In the genomic region with DNA sequence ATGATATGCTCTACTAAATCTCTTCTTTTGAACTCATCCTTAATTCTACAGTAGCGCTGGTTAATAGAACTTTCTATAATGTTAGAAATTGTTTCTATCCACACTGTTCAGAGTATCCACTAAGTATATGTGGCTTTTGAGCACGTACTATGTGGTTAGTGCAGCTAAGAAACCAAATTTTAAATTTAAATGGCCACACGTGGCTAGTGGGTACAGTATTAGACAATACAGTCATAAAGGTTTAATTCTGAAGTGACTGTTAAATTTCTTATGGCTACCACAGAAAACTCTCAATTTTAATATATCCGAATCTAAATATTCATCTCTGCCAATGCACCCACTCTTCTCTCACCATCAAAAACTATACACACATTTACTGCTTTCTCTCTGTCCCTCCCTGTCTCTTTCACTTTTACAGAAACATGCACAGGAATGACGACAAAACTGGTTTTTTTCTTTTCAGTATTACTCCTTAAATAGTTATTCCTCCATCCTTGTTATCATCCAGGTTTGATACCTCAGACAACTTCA, we compare ENCODE assay signal across 14 cellular contexts.
DNase-seq lines count a peak whose midpoint lies in the region; ATAC-seq and TF ChIP-seq lines count a peak whose summit lies in the region.
"Had no signal": no experiment of that assay in that cellular context is flagged by ENCODE, and none has a peak within 500 bp of the region (broad histone marks: within the 10 kb centered on the region; RNA-seq: fewer than 3 reads in every experiment).

No MANE protein-coding gene starts in this region.

- peak; percentile 64 for DNase-seq in osteoblast (ENCODE audit: insufficient read length, low spot score, missing footprints)
- DNase-seq in COR-L47 (lab: John Stamatoyannopoulos, UW) = no peak
- no peak for DNase-seq in EL
- DNase-seq in epidermal melanocyte (ENCODE audit: insufficient read length, low spot score) = no peak
- DNase-seq: ACHN; Calu3; CD4-positive, CD25-positive, alpha-beta regulatory T cell; DMS 273 treated with DMSO at 0.1 percent for 48 hours had no signal

- ATAC-seq in GM18520 (IDR thresholded peaks at IDR 0.05; ENCODE audit: unreplicated experiment) (peak; percentile 60), GM21390 (IDR thresholded peaks at IDR 0.05; ENCODE audit: unreplicated experiment) (peak; percentile 59), HG03439 (IDR thresholded peaks at IDR 0.05; ENCODE audit: unreplicated experiment) (peak; percentile 72)

- no peak overlapping the region for H3K4me2 ChIP-seq in osteoblast (ENCODE audit: insufficient read depth, low read length)
- H3K4me2 ChIP-seq: BLaER1 treated with 17β-estradiol and CSF1 and Interleukin-3, amounts not matched to agents 10 nM and 100 nM had no signal

- no peak overlapping the region for H2AFZ ChIP-seq in osteoblast (ENCODE audit: low read length)

- H3K27me3 ChIP-seq in osteoblast (ENCODE audit: insufficient read depth, low read length) = no peaks in the 10 kb centered on the region
- H3K27me3 ChIP-seq: BLaER1 treated with 17β-estradiol and CSF1 and Interleukin-3, amounts not matched to agents 10 nM and 100 nM had no signal

- H3K36me3 ChIP-seq in osteoblast (ENCODE audit: insufficient read depth, low read length) = no peaks in the 10 kb centered on the region
- H3K36me3 ChIP-seq: BLaER1 treated with 17β-estradiol and CSF1 and Interleukin-3, amounts not matched to agents 10 nM and 100 nM; HAP-1 had no signal

- peaks cover 1% of the 10 kb centered on the region for H3K9me3 ChIP-seq in osteoblast (ENCODE audit: low read depth, low read length)
- H3K9me3 ChIP-seq: BLaER1 treated with 17β-estradiol and CSF1 and Interleukin-3, amounts not matched to agents 10 nM and 100 nM; HAP-1 had no signal

- no peak overlapping the region for H3K27ac ChIP-seq in osteoblast (ENCODE audit: low read depth, low read length)
- H3K27ac ChIP-seq: BLaER1 treated with 17β-estradiol and CSF1 and Interleukin-3, amounts not matched to agents 10 nM and 100 nM; HL-60 had no signal

- no peaks in the 10 kb centered on the region for H3K4me1 ChIP-seq in osteoblast (ENCODE audit: insufficient read depth, low read length)
- H3K4me1 ChIP-seq: BLaER1 treated with 17β-estradiol and CSF1 and Interleukin-3, amounts not matched to agents 10 nM and 100 nM; HAP-1 had no signal

- no peak for TF ChIP-seq CTCF in osteoblast (IDR thresholded peaks at IDR 0.05; ENCODE audit: extremely low read depth, low read depth, low read length)

- H3K4me3 ChIP-seq in osteoblast (ENCODE audit: insufficient read depth, low read length) = no peak overlapping the region
- H3K4me3 ChIP-seq: BLaER1 treated with 17β-estradiol and CSF1 and Interleukin-3, amounts not matched to agents 10 nM and 100 nM; HAP-1 had no signal

- no peaks in the 10 kb centered on the region for H3K79me2 ChIP-seq in osteoblast (ENCODE audit: insufficient read depth, low read length)

- H4K20me1 ChIP-seq in osteoblast (ENCODE audit: insufficient read depth, low read length) = no peaks in the 10 kb centered on the region
- H4K20me1 ChIP-seq: BLaER1 treated with 17β-estradiol and CSF1 and Interleukin-3, amounts not matched to agents 10 nM and 100 nM had no signal
